In genomic region chr14:104976198-104977007, GRCh38 we compare ENCODE assay signal across 1 cellular context.
TF ChIP-seq lines count a peak whose summit lies in the region.

No MANE protein-coding gene starts in this region.

TF ChIP-seq in HepG2, 621 proteins besides CTCF, POLR2A, EP300 and RAD21 (continued from another document and continues in another):
- no peak for TF ChIP-seq HMGXB3 (CRISPR knock-in tag; IDR thresholded peaks at IDR 0.05; ENCODE audit: borderline replicate concordance)
- TF ChIP-seq ZNF713 (CRISPR knock-in tag; IDR thresholded peaks at IDR 0.05): no peak
- TF ChIP-seq AKAP8 (CRISPR knock-in tag; IDR thresholded peaks at IDR 0.05): no peak
- no peak for TF ChIP-seq PHB2 (IDR thresholded peaks at IDR 0.05; ENCODE audit: partially characterized antibody)
- TF ChIP-seq NR2F6 (IDR thresholded peaks at IDR 0.05): no peak
- 0 out of 2 replicates have a peak, but pooled peaks have one; percentile 36 for TF ChIP-seq NR2F6 (CRISPR knock-in tag; IDR thresholded peaks at IDR 0.05)
- TF ChIP-seq PHF20 (CRISPR knock-in tag; IDR thresholded peaks at IDR 0.05): no peak
- no peak for TF ChIP-seq ZNF703 (CRISPR knock-in tag; IDR thresholded peaks at IDR 0.05; ENCODE audit: borderline replicate concordance)
- TF ChIP-seq SNAPC2 (CRISPR knock-in tag; IDR thresholded peaks at IDR 0.05): no peak
- no peak for TF ChIP-seq ZNF329 (CRISPR knock-in tag; IDR thresholded peaks at IDR 0.05; ENCODE audit: low read depth)
- no peak for TF ChIP-seq ZNF619 (CRISPR knock-in tag; IDR thresholded peaks at IDR 0.05)
- TF ChIP-seq ZNF777 (CRISPR knock-in tag; IDR thresholded peaks at IDR 0.05): no peak
- TF ChIP-seq KDM4B (CRISPR knock-in tag; IDR thresholded peaks at IDR 0.05): no peak
- no peak for TF ChIP-seq ZNF496 (CRISPR knock-in tag; IDR thresholded peaks at IDR 0.05; ENCODE audit: insufficient replicate concordance)
- no peak for TF ChIP-seq ZBTB33 (CRISPR knock-in tag; IDR thresholded peaks at IDR 0.05)
- no peak for TF ChIP-seq ZSCAN9 (CRISPR knock-in tag; IDR thresholded peaks at IDR 0.05; ENCODE audit: borderline replicate concordance)
- TF ChIP-seq STAT6 (CRISPR knock-in tag; IDR thresholded peaks at IDR 0.05; ENCODE audit: borderline replicate concordance): no peak
- TF ChIP-seq, protein P1, sequence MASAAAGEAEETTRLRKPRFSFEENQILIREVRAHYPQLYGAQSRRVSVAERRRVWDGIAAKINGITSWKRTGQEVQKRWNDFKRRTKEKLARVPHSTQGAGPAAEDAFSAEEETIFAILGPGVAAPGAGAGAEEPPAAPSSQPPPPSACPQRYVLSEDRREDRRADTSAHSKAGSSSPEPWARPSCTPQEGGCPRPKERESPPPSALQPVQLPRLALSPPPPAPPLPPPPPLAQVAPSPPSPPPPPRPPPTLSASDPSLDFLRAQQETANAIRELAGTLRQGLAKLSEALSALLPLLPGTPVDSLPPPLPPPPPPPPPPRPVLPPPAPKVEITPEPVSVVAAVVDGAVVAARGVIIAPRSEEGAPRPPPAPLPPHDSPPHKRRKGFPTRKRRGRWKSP (CRISPR knock-in tag; IDR thresholded peaks at IDR 0.05): no peak
- TF ChIP-seq ZNF644 (CRISPR knock-in tag; IDR thresholded peaks at IDR 0.05; ENCODE audit: low read depth): no peak
- TF ChIP-seq ATF4 (CRISPR knock-in tag; IDR thresholded peaks at IDR 0.05): no peak
- TF ChIP-seq HOXD1 (CRISPR knock-in tag; IDR thresholded peaks at IDR 0.05): no peak
- no peak for TF ChIP-seq WIZ (CRISPR knock-in tag; IDR thresholded peaks at IDR 0.05)
- no peak for TF ChIP-seq CBX1 (IDR thresholded peaks at IDR 0.05; ENCODE audit: low read depth)
- TF ChIP-seq HNRNPK (IDR thresholded peaks at IDR 0.05; ENCODE audit: low read depth, low read length, poor library complexity, severe bottlenecking): no peak
- TF ChIP-seq, protein P2, sequence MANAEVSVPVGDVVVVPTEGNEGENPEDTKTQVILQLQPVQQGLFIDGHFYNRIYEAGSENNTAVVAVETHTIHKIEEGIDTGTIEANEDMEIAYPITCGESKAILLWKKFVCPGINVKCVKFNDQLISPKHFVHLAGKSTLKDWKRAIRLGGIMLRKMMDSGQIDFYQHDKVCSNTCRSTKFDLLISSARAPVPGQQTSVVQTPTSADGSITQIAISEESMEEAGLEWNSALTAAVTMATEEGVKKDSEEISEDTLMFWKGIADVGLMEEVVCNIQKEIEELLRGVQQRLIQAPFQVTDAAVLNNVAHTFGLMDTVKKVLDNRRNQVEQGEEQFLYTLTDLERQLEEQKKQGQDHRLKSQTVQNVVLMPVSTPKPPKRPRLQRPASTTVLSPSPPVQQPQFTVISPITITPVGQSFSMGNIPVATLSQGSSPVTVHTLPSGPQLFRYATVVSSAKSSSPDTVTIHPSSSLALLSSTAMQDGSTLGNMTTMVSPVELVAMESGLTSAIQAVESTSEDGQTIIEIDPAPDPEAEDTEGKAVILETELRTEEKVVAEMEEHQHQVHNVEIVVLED (CRISPR knock-in tag; IDR thresholded peaks at IDR 0.05; ENCODE audit: borderline replicate concordance): peak; percentile 31; the same call in 1 of the 2 replicates
- no peak for TF ChIP-seq POLR2AphosphoS2 (IDR thresholded peaks at IDR 0.05; ENCODE audit: low read depth, low read length)
- no peak for TF ChIP-seq FOSL1 (CRISPR knock-in tag; IDR thresholded peaks at IDR 0.05; ENCODE audit: borderline replicate concordance)
- TF ChIP-seq, protein P3, sequence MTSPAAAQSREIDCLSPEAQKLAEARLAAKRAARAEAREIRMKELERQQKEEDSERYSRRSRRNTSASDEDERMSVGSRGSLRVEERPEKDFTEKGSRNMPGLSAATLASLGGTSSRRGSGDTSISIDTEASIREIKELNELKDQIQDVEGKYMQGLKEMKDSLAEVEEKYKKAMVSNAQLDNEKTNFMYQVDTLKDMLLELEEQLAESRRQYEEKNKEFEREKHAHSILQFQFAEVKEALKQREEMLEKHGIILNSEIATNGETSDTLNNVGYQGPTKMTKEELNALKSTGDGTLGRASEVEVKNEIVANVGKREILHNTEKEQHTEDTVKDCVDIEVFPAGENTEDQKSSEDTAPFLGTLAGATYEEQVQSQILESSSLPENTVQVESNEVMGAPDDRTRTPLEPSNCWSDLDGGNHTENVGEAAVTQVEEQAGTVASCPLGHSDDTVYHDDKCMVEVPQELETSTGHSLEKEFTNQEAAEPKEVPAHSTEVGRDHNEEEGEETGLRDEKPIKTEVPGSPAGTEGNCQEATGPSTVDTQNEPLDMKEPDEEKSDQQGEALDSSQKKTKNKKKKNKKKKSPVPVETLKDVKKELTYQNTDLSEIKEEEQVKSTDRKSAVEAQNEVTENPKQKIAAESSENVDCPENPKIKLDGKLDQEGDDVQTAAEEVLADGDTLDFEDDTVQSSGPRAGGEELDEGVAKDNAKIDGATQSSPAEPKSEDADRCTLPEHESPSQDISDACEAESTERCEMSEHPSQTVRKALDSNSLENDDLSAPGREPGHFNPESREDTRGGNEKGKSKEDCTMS (CRISPR knock-in tag; conservative IDR thresholded peaks at IDR 0.05): no peak
- TF ChIP-seq RORA (CRISPR knock-in tag; IDR thresholded peaks at IDR 0.05): no peak
- TF ChIP-seq FOXA3 (CRISPR knock-in tag; IDR thresholded peaks at IDR 0.05): 0 out of 2 replicates have a peak, but pooled peaks have one; percentile 23
- TF ChIP-seq, protein P4, sequence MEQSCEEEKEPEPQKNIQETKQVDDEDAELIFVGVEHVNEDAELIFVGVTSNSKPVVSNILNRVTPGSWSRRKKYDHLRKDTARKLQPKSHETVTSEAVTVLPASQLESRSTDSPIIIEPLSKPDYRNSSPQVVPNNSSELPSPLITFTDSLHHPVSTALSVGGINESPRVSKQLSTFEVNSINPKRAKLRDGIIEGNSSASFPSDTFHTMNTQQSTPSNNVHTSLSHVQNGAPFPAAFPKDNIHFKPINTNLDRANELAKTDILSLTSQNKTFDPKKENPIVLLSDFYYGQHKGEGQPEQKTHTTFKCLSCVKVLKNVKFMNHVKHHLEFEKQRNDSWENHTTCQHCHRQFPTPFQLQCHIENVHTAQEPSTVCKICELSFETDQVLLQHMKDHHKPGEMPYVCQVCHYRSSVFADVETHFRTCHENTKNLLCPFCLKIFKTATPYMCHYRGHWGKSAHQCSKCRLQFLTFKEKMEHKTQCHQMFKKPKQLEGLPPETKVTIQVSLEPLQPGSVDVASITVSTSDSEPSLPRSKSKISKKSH (CRISPR knock-in tag; IDR thresholded peaks at IDR 0.05; ENCODE audit: borderline replicate concordance): no peak
- TF ChIP-seq, protein P5, sequence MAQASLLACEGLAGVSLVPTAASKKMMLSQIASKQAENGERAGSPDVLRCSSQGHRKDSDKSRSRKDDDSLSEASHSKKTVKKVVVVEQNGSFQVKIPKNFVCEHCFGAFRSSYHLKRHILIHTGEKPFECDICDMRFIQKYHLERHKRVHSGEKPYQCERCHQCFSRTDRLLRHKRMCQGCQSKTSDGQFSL (CRISPR knock-in tag; IDR thresholded peaks at IDR 0.05): no peak
- TF ChIP-seq ZMYM3 (CRISPR knock-in tag; IDR thresholded peaks at IDR 0.05): no peak
- TF ChIP-seq ZNF430 (CRISPR knock-in tag; IDR thresholded peaks at IDR 0.05): no peak
- TF ChIP-seq THYN1 (CRISPR knock-in tag; IDR thresholded peaks at IDR 0.05; ENCODE audit: borderline replicate concordance, low read depth): no peak
- no peak for TF ChIP-seq ZC3H4 (CRISPR knock-in tag; IDR thresholded peaks at IDR 0.05; ENCODE audit: borderline replicate concordance)
- no peak for TF ChIP-seq ATAD3A (CRISPR knock-in tag; IDR thresholded peaks at IDR 0.05)
- no peak for TF ChIP-seq ZNF674 (CRISPR knock-in tag; IDR thresholded peaks at IDR 0.05; ENCODE audit: low read depth)
- TF ChIP-seq KAT2B (IDR thresholded peaks at IDR 0.05; ENCODE audit: borderline replicate concordance, low read depth, low read length): no peak
- TF ChIP-seq, protein P6, sequence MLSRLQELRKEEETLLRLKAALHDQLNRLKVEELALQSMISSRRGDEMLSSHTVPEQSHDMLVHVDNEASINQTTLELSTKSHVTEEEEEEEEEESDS (CRISPR knock-in tag; IDR thresholded peaks at IDR 0.05; ENCODE audit: borderline replicate concordance): no peak
- TF ChIP-seq ZEB1 (IDR thresholded peaks at IDR 0.05; ENCODE audit: insufficient replicate concordance, low read depth): no peak
- TF ChIP-seq, protein P7, sequence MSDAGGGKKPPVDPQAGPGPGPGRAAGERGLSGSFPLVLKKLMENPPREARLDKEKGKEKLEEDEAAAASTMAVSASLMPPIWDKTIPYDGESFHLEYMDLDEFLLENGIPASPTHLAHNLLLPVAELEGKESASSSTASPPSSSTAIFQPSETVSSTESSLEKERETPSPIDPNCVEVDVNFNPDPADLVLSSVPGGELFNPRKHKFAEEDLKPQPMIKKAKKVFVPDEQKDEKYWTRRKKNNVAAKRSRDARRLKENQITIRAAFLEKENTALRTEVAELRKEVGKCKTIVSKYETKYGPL (CRISPR knock-in tag; IDR thresholded peaks at IDR 0.05): no peak
- TF ChIP-seq NCOR1 (IDR thresholded peaks at IDR 0.05; ENCODE audit: borderline replicate concordance, low read length): no peak
- no peak; the same call in 1 of the 2 replicates for TF ChIP-seq BORCS8-MEF2B (CRISPR knock-in tag; IDR thresholded peaks at IDR 0.05)
- no peak for TF ChIP-seq ZNF589 (CRISPR knock-in tag; conservative IDR thresholded peaks at IDR 0.05)
- no peak for TF ChIP-seq ISL2 (CRISPR knock-in tag; IDR thresholded peaks at IDR 0.05)
- TF ChIP-seq CHCHD3 (CRISPR knock-in tag; IDR thresholded peaks at IDR 0.05): no peak
- no peak for TF ChIP-seq MTA3 (CRISPR knock-in tag; IDR thresholded peaks at IDR 0.05)
- TF ChIP-seq ERF (CRISPR knock-in tag; IDR thresholded peaks at IDR 0.05): no peak
